ENCODE assay signal across 9 cellular contexts in the genomic region with DNA sequence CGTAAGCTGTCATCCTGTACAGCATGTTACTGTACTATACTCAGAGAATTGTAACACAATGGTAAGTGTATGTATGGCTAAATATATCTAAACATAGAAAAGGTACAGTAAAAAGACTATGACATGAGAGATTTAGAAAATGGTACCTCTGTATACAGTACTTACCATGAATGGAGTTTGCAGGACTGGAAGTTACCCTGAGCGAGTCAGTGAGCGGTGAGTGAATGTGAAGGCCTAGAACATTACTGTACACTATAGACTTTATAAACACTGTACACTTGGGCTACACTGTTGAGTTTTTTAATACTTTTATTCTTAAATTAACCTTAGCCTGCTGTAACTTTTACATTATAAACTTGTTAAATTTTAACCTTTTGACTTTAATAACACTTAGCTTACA. TPM values are rescaled to one million over a fixed set of nuclear protein-coding genes. Genes with fewer than 3 reads are reported as not detected.
DNase-seq lines count a peak whose midpoint lies in the region; ATAC-seq, FAIRE-seq and TF ChIP-seq lines count a peak whose summit lies in the region.
"Had no signal": no experiment of that assay in that cellular context is flagged by ENCODE, and none has a peak within 500 bp of the region (broad histone marks: within the 10 kb centered on the region; RNA-seq: fewer than 3 reads in every experiment).

No MANE protein-coding gene starts in this region.

- no peak for ATAC-seq in activated naive CD4-positive, alpha-beta T cell treated with anti-CD3 and anti-CD28 coated beads, Interleukin-2, amount 50 U/mL, for 72 hours
- no peak for ATAC-seq in HepG2

- peak overlapping the region; percentile 80 for H3K4me2 ChIP-seq in HepG2 (ENCODE audit: low read depth, low read length)

- CTCF ChIA-PET in activated naive CD4-positive, alpha-beta T cell treated with anti-CD3 and anti-CD28 coated beads for 36 hours (lab: Charles Lee) = interaction anchor here (0.6 kb wide), 1 partner anchor 187 kb away, joined by 3 read pairs; no protein-coding TSS in a partner anchor
- CTCF ChIA-PET in HepG2 (lab: Yijun Ruan, JAX; ENCODE audit: low intra/inter-chr PET ratio, low total read pairs) = no interaction called here

- H3K4me3 Mint-ChIP-seq in activated naive CD4-positive, alpha-beta T cell treated with anti-CD3 and anti-CD28 coated beads for 36 hours = peak overlapping the region; percentile 91
- H3K4me3 Mint-ChIP-seq in activated T-helper 2 cell treated with anti-CD3 and anti-CD28 coated beads, Interferon-gamma antibody, Interleukin-2, Interleukin-4, amounts not matched to agents 10 μg/mL and 5 μg/mL and 100 μg/mL, durations not matched to agents 14 hours and 24 hours and 36 hours (ENCODE audit: low read depth) = peak overlapping the region; percentile 90

- no peak overlapping the region for H3K27ac ChIP-seq in HepG2 (ENCODE audit: extremely low read length, insufficient read depth, low read length)
- no peak overlapping the region for H3K27ac ChIP-seq in suprapubic skin

- no peak for FAIRE-seq in HepG2 (lab: Jason Lieb, UNC)

- H3K9me3 ChIP-seq in HepG2 (ENCODE audit: low read length) = no peaks in the 10 kb centered on the region
- H3K9me3 ChIP-seq in suprapubic skin = no peaks in the 10 kb centered on the region

- peaks cover 55% of the 10 kb centered on the region for H3K4me1 Mint-ChIP-seq in activated naive CD4-positive, alpha-beta T cell treated with anti-CD3 and anti-CD28 coated beads for 36 hours (ENCODE audit: low read depth)
- H3K4me1 Mint-ChIP-seq in activated T-helper 2 cell treated with anti-CD3 and anti-CD28 coated beads, Interferon-gamma antibody, Interleukin-2, Interleukin-4, amounts not matched to agents 10 μg/mL and 5 μg/mL and 100 μg/mL, durations not matched to agents 14 hours and 24 hours and 36 hours (ENCODE audit: low read depth) = peaks cover 24% of the 10 kb centered on the region

- H3K79me2 ChIP-seq in HepG2 (ENCODE audit: insufficient read depth, low read length) = peaks cover 33% of the 10 kb centered on the region

- H4K20me1 ChIP-seq in HepG2 (ENCODE audit: insufficient read depth, low read length) = no peaks in the 10 kb centered on the region

- H3K27me3 ChIP-seq in HepG2 (ENCODE audit: control insufficient read depth in 1 of 2, insufficient read depth in 2 of 2, low read length in 2 of 2) (no peaks in the 10 kb centered on the region; a peak in 1 of 5 replicates), suprapubic skin (no peaks in the 10 kb centered on the region)

- TF ChIP-seq EP300 in HepG2 (IDR thresholded peaks at IDR 0.05; ENCODE audit: low read depth in 2 of 2, low read length in 2 of 2) (no peak), HepG2 (CRISPR knock-in tag; IDR thresholded peaks at IDR 0.05; ENCODE audit: borderline replicate concordance) (no peak), suprapubic skin (IDR thresholded peaks at IDR 0.05) (no peak)

- TF ChIP-seq POLR2A in HepG2 (IDR thresholded peaks at IDR 0.05; ENCODE audit: insufficient read depth in 1 of 2, low read depth in 2 of 2, low read length in 2 of 2) (0 out of 4 replicates have a peak, but pooled peaks of 1 of the 2 experiments have one; percentile 20), suprapubic skin (IDR thresholded peaks at IDR 0.05) (no peak)

- H3K27ac Mint-ChIP-seq in activated naive CD4-positive, alpha-beta T cell treated with anti-CD3 and anti-CD28 coated beads for 36 hours = peak overlapping the region; percentile 97
- peak overlapping the region in 1 of 2 donors; percentile 99 for H3K27ac Mint-ChIP-seq in activated naive CD4-positive, alpha-beta T cell treated with anti-CD3 and anti-CD28 coated beads, Interleukin-2, amount 50 U/mL, for 72 hours
- H3K27ac Mint-ChIP-seq in activated T-helper 2 cell treated with anti-CD3 and anti-CD28 coated beads, Interferon-gamma antibody, Interleukin-2, Interleukin-4, amounts not matched to agents 10 μg/mL and 5 μg/mL and 100 μg/mL, durations not matched to agents 14 hours and 24 hours and 36 hours = no peak overlapping the region

- 74% methylated on average over 3 of the region's 3 CpGs for WGBS in HepG2 (ENCODE audit: low lambda C conversion rate)
- WGBS in suprapubic skin = 92% methylated on average over 3 of the region's 3 CpGs

- peaks cover 36% of the 10 kb centered on the region for H3K36me3 Mint-ChIP-seq in activated naive CD4-positive, alpha-beta T cell treated with anti-CD3 and anti-CD28 coated beads for 36 hours (ENCODE audit: low read depth)
- H3K36me3 Mint-ChIP-seq in activated naive CD4-positive, alpha-beta T cell treated with anti-CD3 and anti-CD28 coated beads, Interleukin-2, amount 50 U/mL, for 72 hours = peaks cover 33 to 48% of the 10 kb centered on the region in 2 donors
- H3K36me3 Mint-ChIP-seq in activated T-helper 2 cell treated with anti-CD3 and anti-CD28 coated beads, Interferon-gamma antibody, Interleukin-2, Interleukin-4, amounts not matched to agents 10 μg/mL and 5 μg/mL and 100 μg/mL, durations not matched to agents 14 hours and 24 hours and 36 hours (ENCODE audit: low read depth) = peaks cover 56% of the 10 kb centered on the region

- H3K36me3 ChIP-seq in HepG2 (replicated peaks in 1 of 2; ENCODE audit: control insufficient read depth in 1 of 2, insufficient read depth in 2 of 2, low read length in 2 of 2) (peaks cover 20 to 38% of the 10 kb centered on the region in 2 experiments), suprapubic skin (peaks cover 37% of the 10 kb centered on the region)

- POLR2A ChIA-PET in HepG2 (lab: Yijun Ruan, JAX) = no interaction called here

- in situ Hi-C loops in HepG2 (cut with HindIII; ENCODE audit: extremely low pct_ligation_motif_present, low pct_unique_long_range_greater_than_20kb) = no loop called here

- H3K27me3 Mint-ChIP-seq in activated naive CD4-positive, alpha-beta T cell treated with anti-CD3 and anti-CD28 coated beads for 36 hours (ENCODE audit: low read depth) = no peaks in the 10 kb centered on the region
- no peaks in the 10 kb centered on the region for H3K27me3 Mint-ChIP-seq in activated T-helper 2 cell treated with anti-CD3 and anti-CD28 coated beads, Interferon-gamma antibody, Interleukin-2, Interleukin-4, amounts not matched to agents 10 μg/mL and 5 μg/mL and 100 μg/mL, durations not matched to agents 14 hours and 24 hours and 36 hours (ENCODE audit: low read depth)

- H3K9me3 Mint-ChIP-seq in activated naive CD4-positive, alpha-beta T cell treated with anti-CD3 and anti-CD28 coated beads for 36 hours = no peaks in the 10 kb centered on the region
- H3K9me3 Mint-ChIP-seq in activated naive CD4-positive, alpha-beta T cell treated with anti-CD3 and anti-CD28 coated beads, Interleukin-2, amount 50 U/mL, for 72 hours = no peaks in the 10 kb centered on the region
- no peaks in the 10 kb centered on the region for H3K9me3 Mint-ChIP-seq in activated T-helper 2 cell treated with anti-CD3 and anti-CD28 coated beads, Interferon-gamma antibody, Interleukin-2, Interleukin-4, amounts not matched to agents 10 μg/mL and 5 μg/mL and 100 μg/mL, durations not matched to agents 14 hours and 24 hours and 36 hours

- DNase-seq in activated naive CD4-positive, alpha-beta T cell treated with anti-CD3 and anti-CD28 coated beads for 36 hours = peak; percentile 23
- DNase-seq in activated naive CD4-positive, alpha-beta T cell treated with anti-CD3 and anti-CD28 coated beads, Interleukin-2, amount 50 U/mL, for 72 hours (ENCODE audit: low spot score in 2 of 2) = no peak
- DNase-seq in activated T-helper 2 cell treated with anti-CD3 and anti-CD28 coated beads, Interferon-gamma antibody, Interleukin-2, Interleukin-4, amounts not matched to agents 10 μg/mL and 5 μg/mL and 100 μg/mL, durations not matched to agents 14 hours and 24 hours and 36 hours (ENCODE audit: low spot score) = no peak
- no peak for DNase-seq in HepG2 (ENCODE audit: low spot score)
- DNase-seq in suprapubic skin (ENCODE audit: low spot score in 2 of 2) = no peak
- no peak for DNase-seq in cerebellum (ENCODE audit: low spot score)
- no peak for DNase-seq in NOMO-1 treated with dmso at 0.1 percent for 144 hours (lab: John Stamatoyannopoulos, UW; ENCODE audit: unreplicated experiment)
- DNase-seq in NCI-H2227 treated with DMSO at 0.1 percent for 48 hours (lab: John Stamatoyannopoulos, UW) = no peak
- DNase-seq: activated CD8-positive, alpha-beta memory T cell treated with anti-CD3 and anti-CD28 coated beads, Interleukin-2, amount 50 U/mL, for 4 hours had no signal

- peaks cover 31% of the 10 kb centered on the region for H3K4me1 ChIP-seq in HepG2 (ENCODE audit: insufficient read depth, low read length)
- peaks cover 29% of the 10 kb centered on the region for H3K4me1 ChIP-seq in suprapubic skin

- intact Hi-C loops in activated naive CD4-positive, alpha-beta T cell treated with anti-CD3 and anti-CD28 coated beads for 36 hours (cut with micrococcal nuclease) = loop anchor here (2.0 to 10.0 kb wide), 3 partner anchors 21 to 1029 kb away; partner anchors contain the start of gene EN1
- intact Hi-C loops in activated T-helper 2 cell treated with anti-CD3 and anti-CD28 coated beads, Interferon-gamma antibody, Interleukin-2, Interleukin-4, amounts not matched to agents 10 μg/mL and 5 μg/mL and 100 μg/mL, durations not matched to agents 14 hours and 24 hours and 36 hours (cut with micrococcal nuclease) = loop anchor here (10.0 kb wide), 2 partner anchors 119 to 499 kb away; no protein-coding TSS in a partner anchor
- intact Hi-C loops in HepG2 (cut with micrococcal nuclease; ENCODE audit: unreplicated experiment) = loop anchor here (2.0 kb wide), 1 partner anchor 275 kb away; no protein-coding TSS in a partner anchor

- BruUV-seq in HepG2 (replicated peaks; lab: Mats Ljungman, UMichigan) = no TSS peak

- TF ChIP-seq CTCF in HepG2 (CRISPR knock-in tag; IDR thresholded peaks at IDR 0.05) = no peak
- TF ChIP-seq CTCF in suprapubic skin (IDR thresholded peaks at IDR 0.05) = no peak

- H3K4me3 ChIP-seq in HepG2 (replicated peaks in 1 of 3; ENCODE audit: insufficient read depth in 1 of 3, low read depth in 2 of 3, low read length in 3 of 3) = peak overlapping the region; percentile 85 to 96 (median 90); a peak in 5 of 6 replicates
- H3K4me3 ChIP-seq in suprapubic skin = peak overlapping the region; percentile 95

- H3K9ac ChIP-seq in HepG2 (ENCODE audit: insufficient read depth, low read depth, low read length) = peak overlapping the region; percentile 96; the same call in 1 of the 2 replicates

- no peak for TF ChIP-seq RAD21 in HepG2 (CRISPR knock-in tag; IDR thresholded peaks at IDR 0.05)

- no peak overlapping the region for H2AFZ ChIP-seq in HepG2 (ENCODE audit: low read length)

RNA-seq across cellular contexts. Expression of gene DDX18, which starts 1.5 kb away (rescaled TPM):
- total RNA-seq in activated naive CD4-positive, alpha-beta T cell treated with anti-CD3 and anti-CD28 coated beads for 36 hours = 100 to 1,000 TPM; 106 to 119 TPM
- total RNA-seq in activated naive CD4-positive, alpha-beta T cell treated with anti-CD3 and anti-CD28 coated beads, Interleukin-2, amount 50 U/mL, for 72 hours = 100 to 1,000 TPM in 1 of 2 donors, 10 to 100 TPM in 1; 84.1 to 114 TPM
- 128 and 131 TPM in 2 replicates for total RNA-seq in activated T-helper 2 cell treated with anti-CD3 and anti-CD28 coated beads, Interferon-gamma antibody, Interleukin-2, Interleukin-4, amounts not matched to agents 10 μg/mL and 5 μg/mL and 100 μg/mL, durations not matched to agents 14 hours and 24 hours and 36 hours
- 134 and 234 TPM in 2 replicates for total RNA-seq in HepG2 (2016; rRNA removed; fragmentation: Illumina TruSeq; extraction: Trizol)
- total RNA-seq in HepG2 (2016; cell fraction: cytosol; rRNA removed; fragmentation: Illumina TruSeq; extraction: Trizol; ENCODE audit: low read depth) = 11.7 and 13.5 TPM in 2 replicates
- 138 and 223 TPM in 2 replicates for total RNA-seq in HepG2 (2016; cell fraction: insoluble cytoplasmic fraction; rRNA removed; fragmentation: Illumina TruSeq; extraction: Trizol)
- 35.5 and 42.7 TPM in 2 replicates for total RNA-seq in HepG2 (2016; cell fraction: membrane; rRNA removed; fragmentation: Illumina TruSeq; extraction: Trizol)
- total RNA-seq in HepG2 (2016; cell fraction: nucleus; rRNA removed; fragmentation: Illumina TruSeq; extraction: Trizol) = 130 and 136 TPM in 2 replicates
- polyA plus RNA-seq in HepG2 (2011; rRNA removed) = 52.2 and 64.0 TPM in 2 replicates
- polyA plus RNA-seq in HepG2 (2011; cell fraction: cytosol; rRNA removed) = 22.5 and 26.1 TPM in 2 replicates
- polyA plus RNA-seq in HepG2 (2011; cell fraction: nucleus; rRNA removed) = 57.8 and 60.7 TPM in 2 replicates
- 52.6 and 75.1 TPM in 2 replicates for polyA plus RNA-seq in HepG2 (2012)
- polyA plus RNA-seq in HepG2 (2016; cell fraction: cytosol; fragmentation: Illumina TruSeq; extraction: Trizol; ENCODE audit: low read depth) = 4.1 and 5.3 TPM in 2 replicates
- polyA plus RNA-seq in HepG2 (2016; cell fraction: insoluble cytoplasmic fraction; fragmentation: Illumina TruSeq; extraction: Trizol; ENCODE audit: low read depth) = 136 and 138 TPM in 2 replicates
- polyA plus RNA-seq in HepG2 (2016; cell fraction: membrane; fragmentation: Illumina TruSeq; extraction: Trizol; ENCODE audit: low read depth) = 12.3 and 16.0 TPM in 2 replicates
- polyA plus RNA-seq in HepG2 (2016; cell fraction: nucleus; fragmentation: Illumina TruSeq; extraction: Trizol; ENCODE audit: insufficient read depth, low read depth) = 69.1 and 76.1 TPM in 2 replicates
- 46.4 and 57.7 TPM in 2 replicates for polyA minus RNA-seq in HepG2 (2011; rRNA and poly(A)+ RNA removed; ENCODE audit: low replicate concordance)
- polyA minus RNA-seq in HepG2 (2011; cell fraction: cytosol; rRNA and poly(A)+ RNA removed) = 39.2 and 41.4 TPM in 2 replicates
- 182 and 201 TPM in 2 replicates for polyA minus RNA-seq in HepG2 (2011; cell fraction: nucleus; rRNA and poly(A)+ RNA removed)
- 10 to 100 TPM; 32.3 to 61.7 (median 39.6) TPM for total RNA-seq in suprapubic skin
- total RNA-seq in cerebellum = 46.6 TPM
